Comparison of ENCODE assay signal across 23 cellular contexts in the genomic region with DNA sequence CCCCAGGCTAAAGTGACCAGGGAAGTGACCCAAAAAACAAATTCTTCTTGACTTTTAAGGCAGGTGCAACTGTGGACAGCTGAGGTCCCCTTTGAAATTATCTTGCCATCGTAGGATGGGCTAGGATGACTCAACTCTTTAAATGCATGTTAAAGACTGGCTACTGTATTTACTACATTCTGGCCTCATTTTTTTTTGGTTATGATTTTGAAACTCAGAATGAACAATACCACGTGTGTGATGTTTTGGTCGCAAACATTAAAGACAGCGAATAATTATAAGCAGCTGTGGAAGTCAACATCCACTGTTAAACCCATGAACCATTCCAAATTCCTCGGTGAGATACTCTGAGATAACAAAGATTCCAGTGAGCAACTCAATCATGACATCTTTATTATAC. TPM values are rescaled to one million over a fixed set of nuclear protein-coding genes. Genes with fewer than 3 reads are reported as not detected.
"Had no signal": no experiment of that assay in that cellular context is flagged by ENCODE, and none has a peak within 500 bp of the region (broad histone marks: within the 10 kb centered on the region; RNA-seq: fewer than 3 reads in every experiment).

No MANE protein-coding gene starts in this region.

- H3K27ac ChIP-seq: colonic mucosa, gastrocnemius medialis, hepatocyte, thoracic aorta had no signal

- ATAC-seq: activated CD8-positive, alpha-beta T cell treated with anti-CD3 and anti-CD28 coated beads for 36 hours; activated T-cell treated with anti-CD3 and anti-CD28 coated beads, Interleukin-2, amount 50 U/mL, for 4 hours; activated T-helper 17 cell treated with anti-CD3 and anti-CD28 coated beads, Interleukin-2, amount 50 U/mL, for 72 hours; gastrocnemius medialis; left cardiac atrium; left ventricle myocardium superior; mucosa of descending colon; right cardiac atrium had no signal

- DNase-seq: activated B cell treated with CpG ODN at 0.5 μM for 24 hours; activated CD4-positive, alpha-beta T cell treated with anti-CD3 and anti-CD28 coated beads, Interleukin-2, amount 50 U/mL, for 1 hour; activated CD8-positive, alpha-beta T cell treated with anti-CD3 and anti-CD28 coated beads for 36 hours; activated T-cell treated with anti-CD3 and anti-CD28 coated beads, Interleukin-2, amount 50 U/mL, for 4 hours; anterior cingulate cortex; colonic mucosa; effector CD8-positive, alpha-beta T cell; gastrocnemius medialis; left cardiac atrium; left ventricle myocardium superior; mucosa of descending colon; posterior cingulate gyrus; right cardiac atrium; stimulated activated CD4-positive, alpha-beta T cell treated with anti-CD3 and anti-CD28 coated beads, Interleukin-2, amount 100 ng/mL, for 48 hours had no signal

- H3K4me3 ChIP-seq: colonic mucosa, gastrocnemius medialis, hepatocyte, mucosa of descending colon, thoracic aorta had no signal

- H3K27me3 ChIP-seq: colonic mucosa, gastrocnemius medialis, hepatocyte had no signal

- H3K4me1 ChIP-seq: colonic mucosa, gastrocnemius medialis had no signal

- H3K9me3 ChIP-seq: colonic mucosa, gastrocnemius medialis, mucosa of descending colon, thoracic aorta had no signal

- H3K36me3 ChIP-seq: colonic mucosa, gastrocnemius medialis had no signal

RNA-seq across cellular contexts. Expression of gene SLC13A4, which starts 1.2 kb away (rescaled TPM):
- total RNA-seq: activated B cell treated with CpG ODN at 0.5 μM for 24 hours; activated CD8-positive, alpha-beta T cell treated with anti-CD3 and anti-CD28 coated beads for 36 hours; activated T-cell treated with anti-CD3 and anti-CD28 coated beads, Interleukin-2, amount 50 U/mL, for 4 hours; activated T-helper 17 cell treated with anti-CD3 and anti-CD28 coated beads, Interleukin-2, amount 50 U/mL, for 72 hours; colonic mucosa; dermis microvascular lymphatic vessel endothelial cell; epithelial cell of proximal tubule; gastrocnemius medialis; left cardiac atrium; lung microvascular endothelial cell; mesenteric fat pad; mucosa of descending colon; skeletal muscle tissue; T-helper 2 cell treated with Interferon-gamma antibody and Interleukin-4, amounts not matched to agents 100 ng/mL and 5 ng/mL, for 36 hours had no signal

RNA-seq across cellular contexts. Expression of gene FAM180A, which starts 19.4 kb away (rescaled TPM):
- total RNA-seq: activated B cell treated with CpG ODN at 0.5 μM for 24 hours; activated CD8-positive, alpha-beta T cell treated with anti-CD3 and anti-CD28 coated beads for 36 hours; activated T-cell treated with anti-CD3 and anti-CD28 coated beads, Interleukin-2, amount 50 U/mL, for 4 hours; activated T-helper 17 cell treated with anti-CD3 and anti-CD28 coated beads, Interleukin-2, amount 50 U/mL, for 72 hours; dermis microvascular lymphatic vessel endothelial cell; epithelial cell of proximal tubule; hepatocyte; lung microvascular endothelial cell; T-helper 2 cell treated with Interferon-gamma antibody and Interleukin-4, amounts not matched to agents 100 ng/mL and 5 ng/mL, for 36 hours had no signal
